ENCODE assay signal across 17 cellular contexts in genomic region chr2:190927257-190927656, GRCh38. TPM values are rescaled to one million over a fixed set of nuclear protein-coding genes. Genes with fewer than 3 reads are reported as not detected.
A peak's percentile ranks its signal among the peaks of the same experiment; 100 is the strongest.
DNase-seq lines count a peak whose midpoint lies in the region; ATAC-seq and TF ChIP-seq lines count a peak whose summit lies in the region.
"Had no signal": no experiment of that assay in that cellular context is flagged by ENCODE, and none has a peak within 500 bp of the region (broad histone marks: within the 10 kb centered on the region; RNA-seq: fewer than 3 reads in every experiment).

No MANE protein-coding gene starts in this region.

- H3K4me1 Mint-ChIP-seq in mesothelial cell of epicardium = peaks cover 17% of the 10 kb centered on the region

- H3K27me3 Mint-ChIP-seq in mesothelial cell of epicardium (ENCODE audit: low read depth) = peaks cover 6% of the 10 kb centered on the region
- H3K27me3 Mint-ChIP-seq: activated CD8-positive, alpha-beta memory T cell treated with anti-CD3 and anti-CD28 coated beads, Interleukin-2, amount 10 ng/mL, durations not matched to agents 7 days and 5 days; activated naive CD8-positive, alpha-beta T cell treated with anti-CD3 and anti-CD28 coated beads, Interleukin-2, amount 10 ng/mL, durations not matched to agents 7 days and 5 days; memory B cell had no signal

- no peak for ATAC-seq in HG02763 (IDR thresholded peaks at IDR 0.05; ENCODE audit: unreplicated experiment)
- ATAC-seq in left cardiac atrium = no peak
- ATAC-seq in HG03097 (IDR thresholded peaks at IDR 0.05; ENCODE audit: low FRiP score, unreplicated experiment) = no peak
- ATAC-seq: activated CD8-positive, alpha-beta memory T cell treated with anti-CD3 and anti-CD28 coated beads, Interleukin-2, amount 10 ng/mL, durations not matched to agents 7 days and 5 days had no signal

- no peak for TF ChIP-seq POLR2A in suprapubic skin (IDR thresholded peaks at IDR 0.05)

- 60% methylated on average over 2 of the region's 2 CpGs for WGBS in suprapubic skin

- TF ChIP-seq CTCF in AG10803 (conservative IDR thresholded peaks at IDR 0.05; ENCODE audit: low read length) = no peak
- no peak for TF ChIP-seq CTCF in mesothelial cell of epicardium (IDR thresholded peaks at IDR 0.05; ENCODE audit: unreplicated experiment)
- TF ChIP-seq CTCF in suprapubic skin (IDR thresholded peaks at IDR 0.05) = no peak

- H3K27ac ChIP-seq in duodenal mucosa (ENCODE audit: low read depth, low read length) (peak overlapping the region; percentile 40), suprapubic skin (no peak overlapping the region)
- H3K27ac ChIP-seq: RWPE1 had no signal

- peak overlapping the region; percentile 12 for H3K4me3 Mint-ChIP-seq in mesothelial cell of epicardium
- H3K4me3 Mint-ChIP-seq: activated CD8-positive, alpha-beta memory T cell treated with anti-CD3 and anti-CD28 coated beads, Interleukin-2, amount 10 ng/mL, durations not matched to agents 7 days and 5 days; activated naive CD8-positive, alpha-beta T cell treated with anti-CD3 and anti-CD28 coated beads, Interleukin-2, amount 10 ng/mL, durations not matched to agents 7 days and 5 days; memory B cell had no signal

- intact Hi-C loops in left cardiac atrium (cut with DNase I) = no loop called here

- H3K36me3 ChIP-seq in duodenal mucosa (ENCODE audit: control insufficient read depth in 1 of 2, insufficient read depth in 2 of 2, low read length in 2 of 2) (peaks cover 36 to 52% of the 10 kb centered on the region in 2 donors), suprapubic skin (peaks cover 65% of the 10 kb centered on the region)

- peaks cover 7% of the 10 kb centered on the region for H3K9me3 Mint-ChIP-seq in mesothelial cell of epicardium
- H3K9me3 Mint-ChIP-seq: activated naive CD8-positive, alpha-beta T cell treated with anti-CD3 and anti-CD28 coated beads, Interleukin-2, amount 10 ng/mL, durations not matched to agents 7 days and 5 days; memory B cell had no signal

- H3K27ac Mint-ChIP-seq in mesothelial cell of epicardium = peak overlapping the region; percentile 94
- H3K27ac Mint-ChIP-seq: activated CD8-positive, alpha-beta memory T cell treated with anti-CD3 and anti-CD28 coated beads, Interleukin-2, amount 10 ng/mL, durations not matched to agents 7 days and 5 days; activated naive CD8-positive, alpha-beta T cell treated with anti-CD3 and anti-CD28 coated beads, Interleukin-2, amount 10 ng/mL, durations not matched to agents 7 days and 5 days; memory B cell had no signal

- no peak overlapping the region for H3K9ac ChIP-seq in duodenal mucosa (ENCODE audit: low read depth in 1 of 2, low read length in 2 of 2)

- H3K36me3 Mint-ChIP-seq in mesothelial cell of epicardium = peaks cover 37% of the 10 kb centered on the region

- H3K4me3 ChIP-seq in AG10803 (ENCODE audit: low read length) (no peak overlapping the region), duodenal mucosa (ENCODE audit: low read depth in 1 of 2, low read length in 2 of 2) (no peak overlapping the region), suprapubic skin (no peak overlapping the region)

- H3K9me3 ChIP-seq in duodenal mucosa (ENCODE audit: control insufficient read depth in 1 of 2, low read length in 2 of 2) (no peaks in the 10 kb centered on the region), suprapubic skin (no peaks in the 10 kb centered on the region)

- TF ChIP-seq EP300 in suprapubic skin (IDR thresholded peaks at IDR 0.05) = no peak

- peaks cover 6 to 19% of the 10 kb centered on the region in 2 donors for H3K4me1 ChIP-seq in duodenal mucosa (ENCODE audit: control insufficient read depth in 1 of 2, insufficient read depth in 2 of 2, low read length in 2 of 2)
- H3K4me1 ChIP-seq in suprapubic skin = no peaks in the 10 kb centered on the region

- DNase-seq in AG10803 (ENCODE audit: low read depth) (peak; percentile 40), RPMI7951 (ENCODE audit: low read depth) (peak; percentile 42), mesothelial cell of epicardium (ENCODE audit: low spot score in 2 of 2, unreplicated experiment in 2 of 2) (no peak), suprapubic skin (ENCODE audit: low spot score in 2 of 2) (no peak), left cardiac atrium (no peak)
- DNase-seq: activated CD8-positive, alpha-beta memory T cell treated with anti-CD3 and anti-CD28 coated beads, Interleukin-2, amount 10 ng/mL, durations not matched to agents 7 days and 5 days; activated naive CD8-positive, alpha-beta T cell treated with anti-CD3 and anti-CD28 coated beads, Interleukin-2, amount 10 ng/mL, durations not matched to agents 7 days and 5 days; DMS53; effector CD4-positive, alpha-beta T cell; head of caudate nucleus; KG1; NCI-H2029 had no signal

- no peaks in the 10 kb centered on the region for H3K27me3 ChIP-seq in duodenal mucosa (ENCODE audit: control insufficient read depth in 1 of 2, insufficient read depth in 2 of 2, low read length in 2 of 2)
- no peaks in the 10 kb centered on the region for H3K27me3 ChIP-seq in suprapubic skin

RNA-seq across cellular contexts. Expression of gene GLS, which starts 46.6 kb away (rescaled TPM):
- total RNA-seq in RPMI7951 (2014; rRNA removed; shearing (Covaris generic)) = 108 and 128 TPM in 2 replicates
- 185 to 192 TPM (median 190 TPM) in 3 replicates for total RNA-seq in mesothelial cell of epicardium
- total RNA-seq in suprapubic skin = 100 to 1,000 TPM in 1 of 4 donors, 10 to 100 TPM in 3; 60.6 to 128 (median 75.7) TPM
- total RNA-seq in left cardiac atrium = 10 to 100 TPM; 81.8 to 92.6 TPM

Comparison
In these comparisons a context has a peak if more than half of its experiments do, and no peak if none do; other contexts are left out.
1. DNase-seq: peak in AG10803 (single experiment) and RPMI7951 (single experiment); none in mesothelial cell of epicardium (0 of 2), suprapubic skin (0 of 2) and left cardiac atrium (single experiment).